9 cellular contexts compared by ENCODE assay signal in genomic region chr2:144471316-144472045, GRCh38. TPM values are rescaled to one million over a fixed set of nuclear protein-coding genes. Genes with fewer than 3 reads are reported as not detected.
DNase-seq lines count a peak whose midpoint lies in the region; ATAC-seq and TF ChIP-seq lines count a peak whose summit lies in the region.
"Had no signal": no experiment of that assay in that cellular context is flagged by ENCODE, and none has a peak within 500 bp of the region (broad histone marks: within the 10 kb centered on the region; RNA-seq: fewer than 3 reads in every experiment).

No MANE protein-coding gene starts in this region.

- H3K4me3 ChIP-seq in A673 (ENCODE audit: low read depth, low read length, poor library complexity, severe bottlenecking): no peak overlapping the region
- no peak overlapping the region for H3K4me3 ChIP-seq in Peyer's patch

- H3K4me3 Mint-ChIP-seq in MCF 10A (ENCODE audit: unreplicated experiment): no peak overlapping the region
- H3K4me3 Mint-ChIP-seq in T-helper 2 cell treated with Interferon-gamma antibody and Interleukin-4, amounts not matched to agents 5 μg/mL and 100 μg/mL, for 36 hours: no peak overlapping the region

- TF ChIP-seq POLR2A in Peyer's patch (IDR thresholded peaks at IDR 0.05): no peak

- no peaks in the 10 kb centered on the region for H3K27me3 ChIP-seq in A673 (replicated peaks; ENCODE audit: insufficient read depth, low read depth, low read length, poor library complexity)
- H3K27me3 ChIP-seq in Peyer's patch: no peaks in the 10 kb centered on the region

- CTCF ChIA-PET in A673 (lab: Charles Lee) (no interaction called here), MCF 10A (lab: Yijun Ruan, JAX) (interaction anchor here (0.6 to 1.2 kb wide), 3 partner anchors 12 to 522 kb away, joined by 3 to 8 read pairs (median 3); no protein-coding TSS in a partner anchor)

- no peaks in the 10 kb centered on the region for H3K36me3 Mint-ChIP-seq in MCF 10A (ENCODE audit: insufficient read depth, unreplicated experiment)
- no peaks in the 10 kb centered on the region for H3K36me3 Mint-ChIP-seq in T-helper 2 cell treated with Interferon-gamma antibody and Interleukin-4, amounts not matched to agents 5 μg/mL and 100 μg/mL, for 36 hours (ENCODE audit: low read depth)
- H3K36me3 Mint-ChIP-seq: CD4-positive, CD25-positive, alpha-beta regulatory T cell had no signal

- H3K9me3 Mint-ChIP-seq in MCF 10A (ENCODE audit: unreplicated experiment): no peaks in the 10 kb centered on the region
- no peaks in the 10 kb centered on the region for H3K9me3 Mint-ChIP-seq in T-helper 2 cell treated with Interferon-gamma antibody and Interleukin-4, amounts not matched to agents 5 μg/mL and 100 μg/mL, for 36 hours
- H3K9me3 Mint-ChIP-seq: CD4-positive, CD25-positive, alpha-beta regulatory T cell had no signal

- H3K4me1 ChIP-seq in A673 (ENCODE audit: insufficient read depth, low read length, poor library complexity, severe bottlenecking) (peaks cover 62% of the 10 kb centered on the region), Peyer's patch (peaks cover 0 to 7% (median 0%) of the 10 kb centered on the region in 4 donors)

- intact Hi-C loops in A673 (cut with micrococcal nuclease; ENCODE audit: unreplicated experiment): no loop called here
- intact Hi-C loops in MCF 10A (cut with micrococcal nuclease): no loop called here
- intact Hi-C loops in posterior vena cava (cut with DNase I): no loop called here

- BruUV-seq in A673 (replicated peaks; lab: Mats Ljungman, UMichigan) (no TSS peak), MCF 10A (replicated peaks; lab: Mats Ljungman, UMichigan) (no TSS peak)

- peaks cover 8% of the 10 kb centered on the region for H3K4me1 Mint-ChIP-seq in MCF 10A (ENCODE audit: insufficient read depth, unreplicated experiment)
- peaks cover 13% of the 10 kb centered on the region for H3K4me1 Mint-ChIP-seq in T-helper 2 cell treated with Interferon-gamma antibody and Interleukin-4, amounts not matched to agents 5 μg/mL and 100 μg/mL, for 36 hours (ENCODE audit: low read depth)

- peak; percentile 55 for ATAC-seq in GM19328 (IDR thresholded peaks at IDR 0.05; ENCODE audit: unreplicated experiment)
- ATAC-seq in HG02981 (IDR thresholded peaks at IDR 0.05; ENCODE audit: unreplicated experiment): peak; percentile 91

- TF ChIP-seq CTCF in A673 (conservative IDR thresholded peaks at IDR 0.05; ENCODE audit: low read depth, low read length) (no peak), Peyer's patch (IDR thresholded peaks at IDR 0.05) (no peak), MCF 10A (IDR thresholded peaks at IDR 0.05; ENCODE audit: unreplicated experiment) (no peak)

- no peaks in the 10 kb centered on the region for H3K9me3 ChIP-seq in A673 (ENCODE audit: low read depth, low read length, poor library complexity, severe bottlenecking)
- H3K9me3 ChIP-seq in Peyer's patch: no peaks in the 10 kb centered on the region

- H3K27ac ChIP-seq in A673 (ENCODE audit: low read depth, low read length, poor library complexity, severe bottlenecking): peak overlapping the region; percentile 20
- H3K27ac ChIP-seq in angular gyrus (ENCODE audit: low read depth, low read length): peak overlapping the region; percentile 98
- H3K27ac ChIP-seq in Peyer's patch: no peak overlapping the region

- H3K27ac Mint-ChIP-seq in MCF 10A (ENCODE audit: low read depth, unreplicated experiment): no peak overlapping the region
- H3K27ac Mint-ChIP-seq in T-helper 2 cell treated with Interferon-gamma antibody and Interleukin-4, amounts not matched to agents 5 μg/mL and 100 μg/mL, for 36 hours: no peak overlapping the region
- H3K27ac Mint-ChIP-seq: CD4-positive, CD25-positive, alpha-beta regulatory T cell had no signal

- DNase-seq in A673 (ENCODE audit: low spot score): no peak
- DNase-seq in Peyer's patch: no peak
- DNase-seq in MCF 10A (ENCODE audit: unreplicated experiment): no peak
- DNase-seq in T-helper 2 cell treated with Interferon-gamma antibody and Interleukin-4, amounts not matched to agents 5 μg/mL and 100 μg/mL, for 36 hours (ENCODE audit: low spot score): no peak
- DNase-seq in posterior vena cava (ENCODE audit: low spot score): no peak
- DNase-seq: CD4-positive, CD25-positive, alpha-beta regulatory T cell had no signal

- POLR2A ChIA-PET in A673 (lab: Charles Lee; ENCODE audit: low non-redundant PET) (no interaction called here), MCF 10A (lab: Yijun Ruan, JAX) (interaction anchor here (0.7 kb wide), 3 partner anchors 59 to 342 kb away, joined by 3 to 4 read pairs (median 3); no protein-coding TSS in a partner anchor)

- no peaks in the 10 kb centered on the region for H3K27me3 Mint-ChIP-seq in MCF 10A (ENCODE audit: insufficient read depth, unreplicated experiment)
- no peaks in the 10 kb centered on the region for H3K27me3 Mint-ChIP-seq in T-helper 2 cell treated with Interferon-gamma antibody and Interleukin-4, amounts not matched to agents 5 μg/mL and 100 μg/mL, for 36 hours (ENCODE audit: low read depth)

- H3K36me3 ChIP-seq in A673 (ENCODE audit: insufficient read depth, low read length, poor library complexity, severe bottlenecking): peaks cover 8% of the 10 kb centered on the region
- H3K36me3 ChIP-seq in Peyer's patch: no peaks in the 10 kb centered on the region

RNA-seq across cellular contexts. Expression of gene ZEB2, which starts 48.4 kb away (rescaled TPM):
- total RNA-seq in A673 (2021) (146 TPM in 2 replicates), Peyer's patch (100 to 1,000 TPM in 1 of 4 donors, 10 to 100 TPM in 3; 12.4 to 149 (median 29.9) TPM), MCF 10A (2022) (28.2 and 39.9 TPM in 2 replicates), posterior vena cava (100 to 1,000 TPM; 246 to 288 TPM)

Comparison
In these comparisons a context has a peak if more than half of its experiments do, and no peak if none do; other contexts are left out.
1. H3K27ac ChIP-seq: peak in A673 (single experiment) and angular gyrus (single experiment); none in Peyer's patch (0 of 4).